8 cellular contexts compared by ENCODE assay signal in the genomic region with DNA sequence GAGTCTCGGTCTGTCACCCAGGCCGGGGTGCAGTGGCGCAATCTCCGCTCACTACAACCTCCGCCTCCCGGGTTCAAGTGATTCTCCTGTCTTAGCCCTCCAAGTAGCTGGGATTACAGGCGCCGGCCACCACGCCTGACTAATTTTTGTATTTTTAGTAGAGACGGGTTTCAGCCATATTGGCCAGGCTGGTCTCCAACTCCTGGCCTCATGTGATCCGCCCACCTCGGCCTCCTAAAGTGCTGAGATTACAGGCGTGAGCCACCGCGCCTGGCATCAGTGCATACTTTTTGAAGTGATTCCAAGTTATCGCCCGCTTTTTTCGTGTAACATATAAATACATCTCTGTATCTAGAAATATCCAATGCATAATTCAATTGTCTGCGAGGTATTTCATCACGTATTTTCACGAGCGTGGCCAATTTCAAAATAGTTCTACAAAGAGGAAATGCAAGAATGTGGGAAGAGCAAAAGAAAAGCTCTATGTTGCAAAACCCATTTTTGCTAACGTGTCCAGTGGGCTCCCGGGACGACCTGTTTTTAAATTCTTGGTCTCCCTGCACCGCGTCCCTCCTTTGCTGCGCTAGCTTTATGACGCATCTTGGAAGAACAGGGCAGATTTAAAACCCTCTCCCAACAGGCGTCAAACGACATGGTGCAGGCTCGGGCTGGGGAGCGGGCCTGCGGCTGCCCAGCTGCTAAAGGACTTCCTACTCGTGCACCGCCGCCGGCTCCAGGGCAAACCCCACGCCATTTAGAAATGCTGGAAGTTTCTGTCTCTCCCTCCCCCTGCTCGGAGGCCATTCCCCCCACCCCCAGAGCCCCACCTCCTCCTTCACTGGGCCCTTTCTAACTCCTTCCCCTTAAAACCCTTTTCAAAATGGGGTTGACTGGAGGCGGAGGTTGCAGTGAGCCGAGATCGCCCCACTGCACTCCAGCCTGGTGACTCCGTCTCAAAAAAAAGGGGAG. TPM values are rescaled to one million over a fixed set of nuclear protein-coding genes. Genes with fewer than 3 reads are reported as not detected.
A peak's percentile ranks its signal among the peaks of the same experiment; 100 is the strongest.
DNase-seq lines count a peak whose midpoint lies in the region; ATAC-seq and TF ChIP-seq lines count a peak whose summit lies in the region.

No MANE protein-coding gene starts in this region.

- WGBS in H9 (ENCODE audit: extremely low coverage, insufficient read length, low lambda C conversion rate), result no CpG with 5 or more reads among the region's 44 CpGs

- peak overlapping the region; percentile 73; the same call in 1 of the 2 replicates for H3K14ac ChIP-seq in H9 (ENCODE audit: insufficient read depth, low read length)

- no peak for ATAC-seq in HG03439 (IDR thresholded peaks at IDR 0.05; ENCODE audit: unreplicated experiment)

- H2BK15ac ChIP-seq in H9 (ENCODE audit: low read depth, low read length), result no peak overlapping the region

- peak overlapping the region; percentile 70 to 81 for H3K4me3 Mint-ChIP-seq in H9

- H2BK20ac ChIP-seq in H9 (ENCODE audit: low read depth, low read length, poor library complexity, severe bottlenecking), result no peak overlapping the region

- H3K27me3 ChIP-seq in H9 (ENCODE audit: insufficient read depth, low read length) (no peaks in the 10 kb centered on the region), fibroblast of lung (ENCODE audit: control insufficient read depth, insufficient read depth, low read length) (no peaks in the 10 kb centered on the region), mucosa of rectum (ENCODE audit: control insufficient read depth in 2 of 2, insufficient read depth in 2 of 2, low read length in 2 of 2) (no peaks in the 10 kb centered on the region)

- H2AFZ ChIP-seq in H9 (ENCODE audit: low read length), result no peak overlapping the region
- H2AFZ ChIP-seq in fibroblast of lung (ENCODE audit: low read length), result peak overlapping the region; percentile 19

- H3K4me2 ChIP-seq in H9 (ENCODE audit: insufficient read depth, insufficient read length, low read length) (peak overlapping the region; percentile 46), fibroblast of lung (ENCODE audit: extremely low read depth, insufficient read depth, low read length) (peak overlapping the region; percentile 52)

- H4K5ac ChIP-seq in H9 (ENCODE audit: insufficient read length, low read depth, low read length), result no peak overlapping the region

- H3K4me1 Mint-ChIP-seq in H9, result peaks cover 11 to 15% of the 10 kb centered on the region in 2 experiments

- no peak overlapping the region for H2BK5ac ChIP-seq in H9 (ENCODE audit: insufficient read length, low read length)

- H3K9me3 ChIP-seq in H9 (ENCODE audit: control insufficient read depth, low read depth, low read length) (no peaks in the 10 kb centered on the region), fibroblast of lung (ENCODE audit: control insufficient read depth, insufficient read depth, low read depth, low read length) (no peaks in the 10 kb centered on the region), mucosa of rectum (ENCODE audit: control insufficient read depth in 2 of 2, low read length in 2 of 2) (no peaks in the 10 kb centered on the region)

- H3K23ac ChIP-seq in H9 (ENCODE audit: insufficient read length, low read depth, low read length), result no peak overlapping the region

- H3K9ac ChIP-seq in H9 (ENCODE audit: extremely low read depth, insufficient read length, low read length) (no peak overlapping the region), fibroblast of lung (ENCODE audit: insufficient read depth, low read length) (peak overlapping the region; percentile 50), mucosa of rectum (ENCODE audit: low read depth in 1 of 2, low read length in 2 of 2) (no peak overlapping the region)

- H3K56ac ChIP-seq in H9 (ENCODE audit: insufficient read length, low read depth, low read length), result no peak overlapping the region

- H3K36me3 Mint-ChIP-seq in H9 (ENCODE audit: insufficient read depth in 1 of 3, low read depth in 3 of 3), result peaks cover 0 to 10% (median 8%) of the 10 kb centered on the region in 3 experiments; a peak in 5 of 7 replicates

- H3K79me1 ChIP-seq in H9 (ENCODE audit: insufficient read depth, low read depth, low read length, poor library complexity, severe bottlenecking), result no peaks in the 10 kb centered on the region

- H4K91ac ChIP-seq in H9 (ENCODE audit: insufficient read length, low read depth, low read length), result no peak overlapping the region

- H3K18ac ChIP-seq in H9 (ENCODE audit: insufficient read length, low read depth, low read length), result peak overlapping the region; percentile 77

- TF ChIP-seq CTCF in H9 (conservative IDR thresholded peaks at IDR 0.05) (no peak), VCaP (conservative IDR thresholded peaks at IDR 0.05) (no peak), fibroblast of lung (conservative IDR thresholded peaks at IDR 0.05 in 1 of 2, IDR thresholded peaks at IDR 0.05 in 1 of 2; ENCODE audit: low read depth in 1 of 2, low read length in 2 of 2) (no peak)

- H2BK120ac ChIP-seq in H9 (ENCODE audit: low read depth, low read length, poor library complexity, severe bottlenecking), result peak overlapping the region; percentile 92

- H3T11ph ChIP-seq in H9 (ENCODE audit: low read length), result no peak overlapping the region

- H3K27ac ChIP-seq in H9 (ENCODE audit: insufficient read length, low read depth, low read length) (no peak overlapping the region), VCaP (peak overlapping the region; percentile 99), fibroblast of lung (ENCODE audit: insufficient read depth, low read length) (peak overlapping the region; percentile 13), mucosa of rectum (ENCODE audit: low read depth in 2 of 2, low read length in 2 of 2) (peak overlapping the region; percentile 94)

- H3K23me2 ChIP-seq in H9 (ENCODE audit: insufficient read length, low read depth, low read length, poor library complexity, severe bottlenecking), result peaks cover 12% of the 10 kb centered on the region

- H4K8ac ChIP-seq in H9 (replicated peaks; ENCODE audit: insufficient read length, low read depth, low read length), result no peak overlapping the region

- no peak overlapping the region for H2BK12ac ChIP-seq in H9 (ENCODE audit: insufficient read length, low read depth, low read length)

- H3K27me3 Mint-ChIP-seq in H9 (ENCODE audit: low read depth), result peaks cover 6% of the 10 kb centered on the region

- no peak overlapping the region for H2AK5ac ChIP-seq in H9 (ENCODE audit: insufficient read length, low read length)

- no peaks in the 10 kb centered on the region for H4K20me1 ChIP-seq in H9 (ENCODE audit: control insufficient read depth, insufficient read depth, insufficient read length)
- H4K20me1 ChIP-seq in fibroblast of lung (ENCODE audit: control insufficient read depth, extremely low read depth, insufficient read depth, low read length), result no peaks in the 10 kb centered on the region

- H3K9me3 Mint-ChIP-seq in H9, result no peaks in the 10 kb centered on the region; a peak in 1 of 5 replicates

- no peak overlapping the region for H3K27ac Mint-ChIP-seq in H9

- no peak overlapping the region for H3K4ac ChIP-seq in H9 (ENCODE audit: low read depth, low read length)

- peaks cover 5% of the 10 kb centered on the region; the same call in 1 of the 2 replicates for H3K79me2 ChIP-seq in H9 (ENCODE audit: insufficient read depth, low read length)
- H3K79me2 ChIP-seq in fibroblast of lung (ENCODE audit: control insufficient read depth, insufficient read depth, low read length), result peaks cover 28% of the 10 kb centered on the region

- H3K4me1 ChIP-seq in H9 (ENCODE audit: insufficient read depth, low read length) (peaks cover 4% of the 10 kb centered on the region; the same call in 1 of the 2 replicates), fibroblast of lung (ENCODE audit: control insufficient read depth, extremely low read depth, insufficient read depth, low read length) (no peaks in the 10 kb centered on the region), mucosa of rectum (ENCODE audit: control insufficient read depth in 2 of 2, insufficient read depth in 2 of 2, low read length in 2 of 2) (peaks cover 18 to 20% of the 10 kb centered on the region in 2 donors)

- peak in 11 of 14 donors; percentile 13 to 62 (median 34) for DNase-seq in C1 segment of cervical spinal cord (lab: John Stamatoyannopoulos, UW)
- peak; percentile 60 for DNase-seq in H9
- peak; percentile 60 to 78 for DNase-seq in fibroblast of lung (ENCODE audit: low read depth in 2 of 2)
- DNase-seq in ureter (ENCODE audit: low spot score), result peak; percentile 57
- DNase-seq in OCI-M1 (lab: John Stamatoyannopoulos, UW), result no peak

- H3K36me3 ChIP-seq in fibroblast of lung (ENCODE audit: control insufficient read depth, insufficient read depth, low read length), result no peaks in the 10 kb centered on the region
- no peaks in the 10 kb centered on the region for H3K36me3 ChIP-seq in mucosa of rectum (ENCODE audit: control insufficient read depth in 2 of 2, insufficient read depth in 2 of 2, low read length in 2 of 2)

- H3K4me3 ChIP-seq in fibroblast of lung (replicated peaks in 1 of 4; ENCODE audit: control extremely low read depth in 1 of 4, insufficient read depth in 1 of 4, low read depth in 3 of 4, low read length in 4 of 4), result peak overlapping the region in 3 of 4 experiments; percentile 19 to 73 (median 30)
- H3K4me3 ChIP-seq in mucosa of rectum (ENCODE audit: low read length in 2 of 2), result peak overlapping the region in 1 of 2 donors; percentile 44

RNA-seq across cellular contexts. Expression of a gene that starts 0.9 kb away (rescaled TPM):
- total RNA-seq in H9 (2021), result 44.1 and 46.1 TPM in 2 replicates
- 36.5 and 50.7 TPM in 2 replicates for total RNA-seq in fibroblast of lung
- 57.6 and 67.3 TPM in 2 replicates for polyA plus RNA-seq in fibroblast of lung
- 31.5 and 46.7 TPM in 2 replicates for polyA plus RNA-seq in fibroblast of lung (2012)
- polyA minus RNA-seq in fibroblast of lung (ENCODE audit: low replicate concordance), result 28.7 and 53.1 TPM in 2 replicates
- 59.0 TPM for total RNA-seq in ureter
